In the genomic region with DNA sequence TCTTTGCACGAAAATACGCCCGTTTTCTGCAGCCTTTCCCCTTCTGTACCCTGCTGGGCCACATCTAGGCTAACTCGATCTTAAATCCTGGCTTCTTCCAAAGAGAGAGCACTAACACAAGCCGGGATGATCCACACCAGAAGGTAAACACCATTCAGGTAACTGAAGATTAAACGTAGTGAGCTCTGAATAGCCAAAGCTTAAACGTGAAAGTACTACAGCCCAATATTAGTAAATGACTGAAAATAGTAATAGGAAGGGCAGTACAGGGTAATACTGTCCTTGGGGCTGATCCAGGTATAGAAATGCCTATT, we compare ENCODE assay signal across 8 cellular contexts. TPM values are rescaled to one million over a fixed set of nuclear protein-coding genes. Genes with fewer than 3 reads are reported as not detected.
DNase-seq lines count a peak whose midpoint lies in the region; ATAC-seq and TF ChIP-seq lines count a peak whose summit lies in the region.

No MANE protein-coding gene starts in this region.

- H3K4me1 ChIP-seq in ectodermal cell (ENCODE audit: control insufficient read depth, insufficient read depth, low read length) = peaks cover 13% of the 10 kb centered on the region

- H3K9me3 ChIP-seq in KOPT-K1 (ENCODE audit: insufficient read depth, low read length, poor library complexity, severe bottlenecking) = no peaks in the 10 kb centered on the region
- H3K9me3 ChIP-seq in ectodermal cell (ENCODE audit: control insufficient read depth, low read length) = no peaks in the 10 kb centered on the region

- no peaks in the 10 kb centered on the region for H3K36me3 Mint-ChIP-seq in natural killer cell

- peak overlapping the region; percentile 95 for H3K4me3 Mint-ChIP-seq in natural killer cell

- no peaks in the 10 kb centered on the region for H3K27me3 ChIP-seq in ectodermal cell (ENCODE audit: control insufficient read depth, insufficient read depth, low read length, poor library complexity, severe bottlenecking)

- H3K27ac ChIP-seq in C4-2B (peak overlapping the region; percentile 95), KOPT-K1 (ENCODE audit: low read depth, low read length, poor library complexity, severe bottlenecking) (peak overlapping the region; percentile 75), ectodermal cell (ENCODE audit: insufficient read depth, low read depth, low read length, poor library complexity, severe bottlenecking) (peak overlapping the region; percentile 74)

- intact Hi-C loops in natural killer cell (cut with micrococcal nuclease) = loop anchor here (1.0 kb wide), 2 partner anchors 10 to 15 kb away; a partner anchor contains a TSS

- H3K36me3 ChIP-seq in KOPT-K1 (ENCODE audit: insufficient read depth, low read length) (peaks cover 37% of the 10 kb centered on the region), ectodermal cell (ENCODE audit: control insufficient read depth, insufficient read depth, low read length) (peaks cover 15% of the 10 kb centered on the region)

- 45 to 46% methylated on average over 7 of the region's 7 CpGs for WGBS in ectodermal cell, 2 experiments

- no peaks in the 10 kb centered on the region for H3K27me3 Mint-ChIP-seq in natural killer cell (ENCODE audit: low read depth in 2 of 2)

- no peaks in the 10 kb centered on the region for H3K9me3 Mint-ChIP-seq in natural killer cell

- H3K4me1 Mint-ChIP-seq in natural killer cell = peaks cover 27% of the 10 kb centered on the region in 2 donors

- no peak for ATAC-seq in natural killer cell
- ATAC-seq in HG03108 (IDR thresholded peaks at IDR 0.05; ENCODE audit: unreplicated experiment) = no peak
- no peak for ATAC-seq in GM19351 (IDR thresholded peaks at IDR 0.05; ENCODE audit: unreplicated experiment)

- TF ChIP-seq CTCF in C4-2B (conservative IDR thresholded peaks at IDR 0.05) (no peak), natural killer cell (IDR thresholded peaks at IDR 0.05) (no peak)

- DNase-seq in natural killer cell (no peak), NCI-H1048 (lab: John Stamatoyannopoulos, UW) (no peak)
- DNase-seq in stimulated activated CD4-positive, alpha-beta T cell treated with anti-CD3 and anti-CD28 coated beads, Interleukin-1b, Interleukin-23, amount 100 ng/mL, for 48 hours = no peak

- H3K4me3 ChIP-seq in ectodermal cell (ENCODE audit: insufficient read depth, low read depth, low read length) = peak overlapping the region; percentile 94

- peak overlapping the region; percentile 97 to 98 for H3K27ac Mint-ChIP-seq in natural killer cell

RNA-seq across cellular contexts. Expression of a gene that starts 0.4 kb away (rescaled TPM):
- 46.6 TPM for polyA plus RNA-seq in ectodermal cell (2013, experiment 1 of 4)
- 43.7 TPM for polyA plus RNA-seq in ectodermal cell (2013, experiment 2 of 4)
- 33.0 TPM for polyA plus RNA-seq in ectodermal cell (2013, experiment 3 of 4)
- 40.3 TPM for polyA plus RNA-seq in ectodermal cell (2013, experiment 4 of 4)
- 10 to 100 TPM; 42.4 to 49.7 (median 42.4) TPM for total RNA-seq in natural killer cell

RNA-seq across cellular contexts. Expression of a gene that starts 7.7 kb away (rescaled TPM):
- 59.2 TPM for polyA plus RNA-seq in ectodermal cell (2013, experiment 1 of 4)
- 56.1 TPM for polyA plus RNA-seq in ectodermal cell (2013, experiment 2 of 4)
- polyA plus RNA-seq in ectodermal cell (2013, experiment 3 of 4) = 46.2 TPM
- 51.4 TPM for polyA plus RNA-seq in ectodermal cell (2013, experiment 4 of 4)
- total RNA-seq in natural killer cell = 10 to 100 TPM; 87.0 to 93.4 (median 91.5) TPM

RNA-seq across cellular contexts. Expression of a gene that starts 9.9 kb away (rescaled TPM):
- polyA plus RNA-seq in ectodermal cell (2013, experiment 1 of 4) = 12.6 TPM
- polyA plus RNA-seq in ectodermal cell (2013, experiment 2 of 4) = 15.8 TPM
- 12.7 TPM for polyA plus RNA-seq in ectodermal cell (2013, experiment 3 of 4)
- polyA plus RNA-seq in ectodermal cell (2013, experiment 4 of 4) = 13.5 TPM
- 10 to 100 TPM; 14.9 to 25.2 (median 15.6) TPM for total RNA-seq in natural killer cell

RNA-seq across cellular contexts. Expression of a gene that starts 10.0 kb away (rescaled TPM):
- 28.6 TPM for polyA plus RNA-seq in ectodermal cell (2013, experiment 1 of 4)
- polyA plus RNA-seq in ectodermal cell (2013, experiment 2 of 4) = 28.4 TPM
- polyA plus RNA-seq in ectodermal cell (2013, experiment 3 of 4) = 24.0 TPM
- polyA plus RNA-seq in ectodermal cell (2013, experiment 4 of 4) = 31.0 TPM
- 10 to 100 TPM; 51.3 to 59.7 (median 53.1) TPM for total RNA-seq in natural killer cell

RNA-seq across cellular contexts. Expression of a gene that starts 14.7 kb away (rescaled TPM):
- polyA plus RNA-seq in ectodermal cell (2013, experiment 1 of 4) = 133 TPM
- 133 TPM for polyA plus RNA-seq in ectodermal cell (2013, experiment 2 of 4)
- polyA plus RNA-seq in ectodermal cell (2013, experiment 3 of 4) = 112 TPM
- polyA plus RNA-seq in ectodermal cell (2013, experiment 4 of 4) = 131 TPM
- 10 to 100 TPM; 65.1 to 68.3 (median 65.4) TPM for total RNA-seq in natural killer cell
